Comparison of ENCODE assay signal across 1 cellular context in the genomic region with DNA sequence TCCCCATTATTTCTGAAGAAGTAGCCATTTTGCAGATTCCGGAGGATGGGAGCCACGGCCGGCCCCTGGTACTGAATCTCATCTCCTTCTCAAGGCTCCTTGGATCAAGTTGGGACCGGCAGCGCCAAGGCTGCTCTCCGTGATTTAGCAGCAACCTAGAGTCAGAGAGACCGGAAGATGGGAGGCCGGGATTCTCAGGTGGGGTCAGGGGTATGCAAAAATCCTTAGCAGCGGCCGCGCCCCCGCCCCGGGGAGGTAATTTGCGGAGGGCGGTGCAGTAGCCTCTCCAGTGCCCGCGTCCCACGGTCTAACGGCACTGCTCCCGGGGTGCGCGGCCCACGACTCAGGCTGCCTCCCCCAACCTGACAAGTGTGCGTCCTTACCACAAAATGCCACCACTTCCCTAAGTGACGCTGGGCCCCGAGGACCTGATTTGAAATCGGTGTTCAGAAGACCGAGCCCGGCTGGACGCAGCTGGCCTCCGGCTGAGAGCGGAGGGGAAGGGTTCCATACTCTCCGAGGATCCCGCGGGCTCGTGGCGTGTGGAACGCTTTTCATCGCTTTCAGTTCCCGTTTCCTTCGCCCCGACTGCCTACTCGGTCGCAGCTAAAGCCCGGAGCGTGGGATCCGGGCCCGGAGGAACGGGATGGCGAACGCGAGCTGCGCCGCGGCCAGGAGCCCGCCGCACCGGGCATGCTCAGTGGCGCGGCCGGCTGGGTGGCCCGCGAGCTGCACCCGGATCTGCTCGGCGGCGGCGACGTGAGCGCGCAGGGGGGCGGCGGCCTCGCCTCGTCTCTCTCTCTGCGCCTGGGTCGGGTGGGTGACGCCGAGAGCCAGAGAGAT.
TF ChIP-seq lines count a peak whose summit lies in the region.

A gene with protein sequence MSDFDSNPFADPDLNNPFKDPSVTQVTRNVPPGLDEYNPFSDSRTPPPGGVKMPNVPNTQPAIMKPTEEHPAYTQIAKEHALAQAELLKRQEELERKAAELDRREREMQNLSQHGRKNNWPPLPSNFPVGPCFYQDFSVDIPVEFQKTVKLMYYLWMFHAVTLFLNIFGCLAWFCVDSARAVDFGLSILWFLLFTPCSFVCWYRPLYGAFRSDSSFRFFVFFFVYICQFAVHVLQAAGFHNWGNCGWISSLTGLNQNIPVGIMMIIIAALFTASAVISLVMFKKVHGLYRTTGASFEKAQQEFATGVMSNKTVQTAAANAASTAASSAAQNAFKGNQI (plus strand): TSS at position 787 of the 843 bp plus-strand sequence. CDS start 55 bp downstream, at position 842.

TF ChIP-seq in K562, 482 proteins besides CTCF, POLR2A, EP300 and RAD21 (continued from another document):
- peak; percentile 17; the same call in 1 of the 2 replicates for TF ChIP-seq NCOA1 (IDR thresholded peaks at IDR 0.05; ENCODE audit: low read depth)
- TF ChIP-seq JUND (IDR thresholded peaks at IDR 0.05; ENCODE audit: borderline replicate concordance, low read depth, low read length) = peak; percentile 52
- TF ChIP-seq JUND (tag; IDR thresholded peaks at IDR 0.05; ENCODE audit: borderline replicate concordance, low read depth, low read length) = no peak
- TF ChIP-seq EZH2 (IDR thresholded peaks at IDR 0.05; ENCODE audit: borderline replicate concordance, low read depth, low read length) = no peak
